19 cellular contexts compared by ENCODE assay signal in the genomic region with DNA sequence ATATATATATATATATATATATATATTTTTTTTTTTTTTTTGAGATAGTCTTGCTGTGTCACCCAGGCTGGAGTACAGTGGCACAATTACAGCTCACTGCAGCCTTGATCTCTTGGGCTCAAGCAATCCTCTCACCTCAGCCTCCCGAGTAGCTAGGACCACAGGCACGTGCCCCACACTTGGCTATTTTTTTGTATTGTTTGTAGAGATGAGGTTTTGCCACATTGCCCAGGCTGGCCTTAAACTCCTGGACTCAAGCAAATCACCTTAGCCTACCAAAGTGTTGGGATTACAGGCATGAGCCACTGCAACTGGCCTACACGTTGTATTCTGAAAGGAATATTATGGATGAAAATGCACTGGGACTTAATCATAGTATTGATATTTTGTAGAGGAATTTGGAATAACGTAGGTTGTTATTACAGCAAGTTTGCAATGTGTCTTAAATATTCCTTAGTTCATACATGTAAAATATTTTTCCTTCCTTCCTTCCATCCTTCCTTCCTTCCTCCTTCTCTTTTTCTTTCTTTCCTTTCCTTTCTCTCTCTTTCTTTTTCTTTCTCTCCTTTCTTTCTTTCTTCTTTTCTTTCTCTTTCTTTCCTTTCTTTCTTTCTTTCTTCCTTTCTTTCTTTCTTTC. TPM values are rescaled to one million over a fixed set of nuclear protein-coding genes. Genes with fewer than 3 reads are reported as not detected.
"Had no signal": no experiment of that assay in that cellular context is flagged by ENCODE, and none has a peak within 500 bp of the region (broad histone marks: within the 10 kb centered on the region; RNA-seq: fewer than 3 reads in every experiment).

No MANE protein-coding gene starts in this region.

- H3K9me3 Mint-ChIP-seq: dendritic cell treated with granulocyte-macrophage colony-stimulating factor and Interleukin-4, amounts not matched to agents 40 ng/mL and 50 ng/mL, for 4 days; stimulated activated memory B cell treated with anti-CD40 and anti-IgM and Interleukin-4, amounts not matched to agents 10 μg/mL and 1 μg/mL and 100 μg/mL, for 72 hours had no signal

- H3K9me3 ChIP-seq: heart right ventricle, neutrophil, vagina had no signal

- H3K4me1 Mint-ChIP-seq: mesothelial cell of epicardium; stimulated activated memory B cell treated with anti-CD40 and anti-IgM and Interleukin-4, amounts not matched to agents 10 μg/mL and 1 μg/mL and 100 μg/mL, for 72 hours had no signal

- H3K27ac Mint-ChIP-seq: dendritic cell treated with granulocyte-macrophage colony-stimulating factor and Interleukin-4, amounts not matched to agents 40 ng/mL and 50 ng/mL, for 4 days; mesothelial cell of epicardium; stimulated activated memory B cell treated with anti-CD40 and anti-IgM and Interleukin-4, amounts not matched to agents 10 μg/mL and 1 μg/mL and 100 μg/mL, for 72 hours had no signal

- H3K36me3 Mint-ChIP-seq: stimulated activated memory B cell treated with anti-CD40 and anti-IgM and Interleukin-4, amounts not matched to agents 10 μg/mL and 1 μg/mL and 100 μg/mL, for 72 hours had no signal

- H3K4me3 Mint-ChIP-seq: dendritic cell treated with granulocyte-macrophage colony-stimulating factor and Interleukin-4, amounts not matched to agents 40 ng/mL and 50 ng/mL, for 4 days; mesothelial cell of epicardium; stimulated activated memory B cell treated with anti-CD40 and anti-IgM and Interleukin-4, amounts not matched to agents 10 μg/mL and 1 μg/mL and 100 μg/mL, for 72 hours had no signal

- H3K36me3 ChIP-seq: gastroesophageal sphincter, heart right ventricle, neutrophil, tibial artery, vagina had no signal

- ATAC-seq: activated CD4-positive, CD25-positive, alpha-beta regulatory T cell treated with anti-CD3 and anti-CD28 coated beads, Interleukin-2, amount 50 U/mL, for 24 hours; gastroesophageal sphincter; heart right ventricle; left colon; stimulated activated memory B cell treated with anti-CD40 and anti-IgM and Interleukin-4, amounts not matched to agents 10 μg/mL and 1 μg/mL and 100 μg/mL, for 72 hours had no signal

- H3K4me3 ChIP-seq: gastroesophageal sphincter, heart right ventricle, lung, SK-N-MC, tibial artery, vagina had no signal

- DNase-seq: activated gamma-delta T cell, aorta, heart right ventricle, left colon, T1000, tibial artery had no signal

- H3K27me3 ChIP-seq: gastroesophageal sphincter, heart right ventricle, neutrophil, tibial artery, vagina had no signal

- H3K27me3 Mint-ChIP-seq: dendritic cell treated with granulocyte-macrophage colony-stimulating factor and Interleukin-4, amounts not matched to agents 40 ng/mL and 50 ng/mL, for 4 days; stimulated activated memory B cell treated with anti-CD40 and anti-IgM and Interleukin-4, amounts not matched to agents 10 μg/mL and 1 μg/mL and 100 μg/mL, for 72 hours had no signal

- H3K4me1 ChIP-seq: gastroesophageal sphincter, heart right ventricle, parathyroid adenoma, tibial artery, vagina had no signal

- H3K27ac ChIP-seq: gastroesophageal sphincter, heart right ventricle, neutrophil, parathyroid adenoma, SK-N-MC, tibial artery, vagina had no signal

RNA-seq across cellular contexts. Expression of a gene that starts 0.9 kb away (rescaled TPM):
- total RNA-seq: cerebellum, mesothelial cell of epicardium, myocyte, renal cortical epithelial cell had no signal
